ENCODE assay signal across 1 cellular context in genomic region chr3:160815280-160815679, GRCh38.
TF ChIP-seq lines count a peak whose summit lies in the region.

No MANE protein-coding gene starts in this region.

TF ChIP-seq in WTC11, 78 proteins besides CTCF, POLR2A, EP300 and RAD21 (continued from another document):
- TF ChIP-seq USF2 (CRISPR knock-in tag; IDR thresholded peaks at IDR 0.05), result no peak
- no peak for TF ChIP-seq TCF7 (CRISPR knock-in tag; IDR thresholded peaks at IDR 0.05; ENCODE audit: low read depth)
- TF ChIP-seq NR1H2 (CRISPR knock-in tag; IDR thresholded peaks at IDR 0.05), result no peak
- no peak for TF ChIP-seq CBFB (CRISPR knock-in tag; IDR thresholded peaks at IDR 0.05; ENCODE audit: low read depth)
- TF ChIP-seq ZNF396 (CRISPR knock-in tag; IDR thresholded peaks at IDR 0.05; ENCODE audit: borderline replicate concordance), result no peak
- TF ChIP-seq GABPB1 (CRISPR knock-in tag; IDR thresholded peaks at IDR 0.05), result no peak
- TF ChIP-seq SOX15 (CRISPR knock-in tag; IDR thresholded peaks at IDR 0.05), result no peak
- TF ChIP-seq FOXP4 (CRISPR knock-in tag; IDR thresholded peaks at IDR 0.05), result no peak
